15 cellular contexts compared by ENCODE assay signal in genomic region chr16:67458121-67458641, GRCh38. TPM values are rescaled to one million over a fixed set of nuclear protein-coding genes. Genes with fewer than 3 reads are reported as not detected.
DNase-seq lines count a peak whose midpoint lies in the region; ATAC-seq, FAIRE-seq and TF ChIP-seq lines count a peak whose summit lies in the region.
"Had no signal": no experiment of that assay in that cellular context is flagged by ENCODE, and none has a peak within 500 bp of the region (broad histone marks: within the 10 kb centered on the region; RNA-seq: fewer than 3 reads in every experiment).

No MANE protein-coding gene starts in this region.

- no peak overlapping the region for H3K4me3 ChIP-seq in HepG2 (replicated peaks in 1 of 3; ENCODE audit: insufficient read depth in 1 of 3, low read depth in 2 of 3, low read length in 3 of 3)
- no peak overlapping the region for H3K4me3 ChIP-seq in skin epidermis

- intact Hi-C loops in HepG2 (cut with micrococcal nuclease; ENCODE audit: unreplicated experiment): no loop called here

- no peak for TF ChIP-seq CTCF in chondrocyte (IDR thresholded peaks at IDR 0.05)
- TF ChIP-seq CTCF in HepG2 (CRISPR knock-in tag; IDR thresholded peaks at IDR 0.05): no peak

- H3K4me1 Mint-ChIP-seq in chondrocyte (ENCODE audit: low read depth): peaks cover 63% of the 10 kb centered on the region
- peaks cover 7% of the 10 kb centered on the region for H3K4me1 Mint-ChIP-seq in activated T-cell treated with anti-CD3 and anti-CD28 coated beads, Interleukin-2, amount 50 U/mL, for 72 hours (ENCODE audit: low read depth)

- in situ Hi-C loops in HepG2 (cut with HindIII; ENCODE audit: extremely low pct_ligation_motif_present, low pct_unique_long_range_greater_than_20kb): no loop called here

- TF ChIP-seq POLR2A in HepG2 (IDR thresholded peaks at IDR 0.05; ENCODE audit: insufficient read depth in 1 of 2, low read depth in 2 of 2, low read length in 2 of 2): no peak

- peaks cover 1% of the 10 kb centered on the region for H3K36me3 Mint-ChIP-seq in chondrocyte (ENCODE audit: low read depth)
- H3K36me3 Mint-ChIP-seq in activated T-cell treated with anti-CD3 and anti-CD28 coated beads, Interleukin-2, amount 50 U/mL, for 72 hours (ENCODE audit: insufficient read depth in 2 of 2): no peaks in the 10 kb centered on the region

- H3K4me1 ChIP-seq in HepG2 (ENCODE audit: insufficient read depth, low read length): peaks cover 22% of the 10 kb centered on the region

- POLR2A ChIA-PET in HepG2 (lab: Yijun Ruan, JAX): no interaction called here

- no peak for ATAC-seq in HepG2
- no peak for ATAC-seq in activated T-cell treated with anti-CD3 and anti-CD28 coated beads, Interleukin-2, amount 50 U/mL, for 72 hours (replicated peaks in 1 of 2)

- H3K36me3 ChIP-seq in HepG2 (replicated peaks in 1 of 2; ENCODE audit: control insufficient read depth in 1 of 2, insufficient read depth in 2 of 2, low read length in 2 of 2): peaks cover 5 to 13% of the 10 kb centered on the region in 2 experiments; a peak in 3 of 5 replicates

- H3K9ac ChIP-seq in HepG2 (ENCODE audit: insufficient read depth, low read depth, low read length): no peak overlapping the region
- H3K9ac ChIP-seq: SK-N-SH had no signal

- peak; percentile 42 for DNase-seq in GM03348 (ENCODE audit: low spot score)
- DNase-seq in chondrocyte (ENCODE audit: low spot score): no peak
- DNase-seq in HepG2 (ENCODE audit: low spot score): no peak
- no peak for DNase-seq in NCI-H774 (lab: John Stamatoyannopoulos, UW)
- no peak for DNase-seq in activated T-cell treated with anti-CD3 and anti-CD28 coated beads, Interleukin-2, amount 50 U/mL, for 72 hours
- DNase-seq in GDM1 (lab: John Stamatoyannopoulos, UW): no peak
- no peak for DNase-seq in activated gamma-delta T cell (lab: John Stamatoyannopoulos, UW)
- DNase-seq: activated B cell treated with CpG ODN at 0.5 μM for 24 hours, activated T-cell treated with anti-CD3 and anti-CD28 coated beads for 4 hours, anterior cingulate cortex, mesendoderm, NCI-H2081 treated with DMSO at 0.1 percent for 48 hours, SK-N-SH had no signal

- no peak overlapping the region for H2AFZ ChIP-seq in HepG2 (ENCODE audit: low read length)

- H3K27me3 ChIP-seq in HepG2 (ENCODE audit: control insufficient read depth in 1 of 2, insufficient read depth in 2 of 2, low read length in 2 of 2): no peaks in the 10 kb centered on the region

- no peaks in the 10 kb centered on the region for H3K79me2 ChIP-seq in HepG2 (ENCODE audit: insufficient read depth, low read length)

- H3K27ac ChIP-seq in HepG2 (ENCODE audit: extremely low read length, insufficient read depth, low read length): peak overlapping the region; percentile 56
- peak overlapping the region in 18 of 21 experiments; percentile 0 to 86 (median 65) for H3K27ac ChIP-seq in skin epidermis

- H3K27me3 Mint-ChIP-seq in chondrocyte (ENCODE audit: low read depth): no peaks in the 10 kb centered on the region
- no peaks in the 10 kb centered on the region for H3K27me3 Mint-ChIP-seq in activated T-cell treated with anti-CD3 and anti-CD28 coated beads, Interleukin-2, amount 50 U/mL, for 72 hours (ENCODE audit: low read depth)
- H3K27me3 Mint-ChIP-seq: activated B cell treated with CpG ODN at 0.5 μM for 24 hours had no signal

- peak overlapping the region; percentile 12 for H3K27ac Mint-ChIP-seq in chondrocyte (ENCODE audit: unreplicated experiment)
- H3K27ac Mint-ChIP-seq in activated T-cell treated with anti-CD3 and anti-CD28 coated beads, Interleukin-2, amount 50 U/mL, for 72 hours: no peak overlapping the region
- H3K27ac Mint-ChIP-seq: activated B cell treated with CpG ODN at 0.5 μM for 24 hours had no signal

- H3K4me3 Mint-ChIP-seq in chondrocyte (ENCODE audit: unreplicated experiment): no peak overlapping the region
- H3K4me3 Mint-ChIP-seq in activated T-cell treated with anti-CD3 and anti-CD28 coated beads, Interleukin-2, amount 50 U/mL, for 72 hours: no peak overlapping the region
- H3K4me3 Mint-ChIP-seq: activated B cell treated with CpG ODN at 0.5 μM for 24 hours had no signal

- FAIRE-seq in HepG2 (lab: Jason Lieb, UNC): no peak

- H3K9me3 Mint-ChIP-seq in chondrocyte (ENCODE audit: low read depth): no peaks in the 10 kb centered on the region
- H3K9me3 Mint-ChIP-seq in activated T-cell treated with anti-CD3 and anti-CD28 coated beads, Interleukin-2, amount 50 U/mL, for 72 hours: no peaks in the 10 kb centered on the region
- H3K9me3 Mint-ChIP-seq: activated B cell treated with CpG ODN at 0.5 μM for 24 hours had no signal

- CTCF ChIA-PET in HepG2 (lab: Yijun Ruan, JAX; ENCODE audit: low intra/inter-chr PET ratio, low total read pairs): no interaction called here

- WGBS in HepG2 (ENCODE audit: low lambda C conversion rate): 95% methylated on average over 5 of the region's 6 CpGs

- no peak for TF ChIP-seq RAD21 in HepG2 (CRISPR knock-in tag; IDR thresholded peaks at IDR 0.05)

- H3K9me3 ChIP-seq in HepG2 (ENCODE audit: low read length): no peaks in the 10 kb centered on the region
- H3K9me3 ChIP-seq: SK-N-SH had no signal

- no peak overlapping the region for H3K4me2 ChIP-seq in HepG2 (ENCODE audit: low read depth, low read length)
- H3K4me2 ChIP-seq: SK-N-SH had no signal

- BruUV-seq in HepG2 (replicated peaks; lab: Mats Ljungman, UMichigan): no TSS peak

- no peak for TF ChIP-seq EP300 in HepG2 (IDR thresholded peaks at IDR 0.05; ENCODE audit: low read depth in 2 of 2, low read length in 2 of 2)
- TF ChIP-seq EP300 in HepG2 (CRISPR knock-in tag; IDR thresholded peaks at IDR 0.05; ENCODE audit: borderline replicate concordance): no peak

- H4K20me1 ChIP-seq in HepG2 (ENCODE audit: insufficient read depth, low read length): no peaks in the 10 kb centered on the region; the same call in 1 of the 2 replicates

RNA-seq across cellular contexts. Expression of gene ATP6V0D1, which starts 22.8 kb away (rescaled TPM):
- total RNA-seq in chondrocyte: 83.8 to 89.8 TPM (median 85.5 TPM) in 3 replicates
- 49.5 and 51.1 TPM in 2 replicates for total RNA-seq in HepG2 (2016; rRNA removed; fragmentation: Illumina TruSeq; extraction: Trizol)
- 13.5 and 16.0 TPM in 2 replicates for total RNA-seq in HepG2 (2016; cell fraction: cytosol; rRNA removed; fragmentation: Illumina TruSeq; extraction: Trizol; ENCODE audit: low read depth)
- 45.3 and 52.4 TPM in 2 replicates for total RNA-seq in HepG2 (2016; cell fraction: insoluble cytoplasmic fraction; rRNA removed; fragmentation: Illumina TruSeq; extraction: Trizol)
- total RNA-seq in HepG2 (2016; cell fraction: membrane; rRNA removed; fragmentation: Illumina TruSeq; extraction: Trizol): 23.6 and 25.5 TPM in 2 replicates
- total RNA-seq in HepG2 (2016; cell fraction: nucleus; rRNA removed; fragmentation: Illumina TruSeq; extraction: Trizol): 26.3 and 30.4 TPM in 2 replicates
- polyA plus RNA-seq in HepG2 (2011; rRNA removed): 54.2 and 61.3 TPM in 2 replicates
- 55.2 and 57.9 TPM in 2 replicates for polyA plus RNA-seq in HepG2 (2011; cell fraction: cytosol; rRNA removed)
- polyA plus RNA-seq in HepG2 (2011; cell fraction: nucleus; rRNA removed): 32.7 and 35.9 TPM in 2 replicates
- 29.3 and 41.3 TPM in 2 replicates for polyA plus RNA-seq in HepG2 (2012)
- 16.4 and 17.3 TPM in 2 replicates for polyA plus RNA-seq in HepG2 (2016; cell fraction: cytosol; fragmentation: Illumina TruSeq; extraction: Trizol; ENCODE audit: low read depth)
- polyA plus RNA-seq in HepG2 (2016; cell fraction: insoluble cytoplasmic fraction; fragmentation: Illumina TruSeq; extraction: Trizol; ENCODE audit: low read depth): 55.4 and 63.8 TPM in 2 replicates
- 21.4 and 22.6 TPM in 2 replicates for polyA plus RNA-seq in HepG2 (2016; cell fraction: membrane; fragmentation: Illumina TruSeq; extraction: Trizol; ENCODE audit: low read depth)
- polyA plus RNA-seq in HepG2 (2016; cell fraction: nucleus; fragmentation: Illumina TruSeq; extraction: Trizol; ENCODE audit: insufficient read depth, low read depth): 45.0 and 53.3 TPM in 2 replicates
- polyA minus RNA-seq in HepG2 (2011; rRNA and poly(A)+ RNA removed; ENCODE audit: low replicate concordance): 104 and 246 TPM in 2 replicates
- polyA minus RNA-seq in HepG2 (2011; cell fraction: cytosol; rRNA and poly(A)+ RNA removed): 37.9 and 45.0 TPM in 2 replicates
- polyA minus RNA-seq in HepG2 (2011; cell fraction: nucleus; rRNA and poly(A)+ RNA removed): 14.7 and 19.8 TPM in 2 replicates
- 10 to 100 TPM; 27.9 to 28.1 TPM for total RNA-seq in activated T-cell treated with anti-CD3 and anti-CD28 coated beads, Interleukin-2, amount 50 U/mL, for 72 hours

RNA-seq across cellular contexts. Expression of gene AGRP, which starts 25.2 kb away (rescaled TPM):
- total RNA-seq in chondrocyte (not detected in 3 replicates), HepG2 (2016; rRNA removed; fragmentation: Illumina TruSeq; extraction: Trizol) (not detected in 2 replicates)
- total RNA-seq in HepG2 (2016; cell fraction: cytosol; rRNA removed; fragmentation: Illumina TruSeq; extraction: Trizol; ENCODE audit: low read depth): not detected in 2 replicates
- total RNA-seq in HepG2 (2016; cell fraction: insoluble cytoplasmic fraction; rRNA removed; fragmentation: Illumina TruSeq; extraction: Trizol): not detected in 2 replicates
- total RNA-seq in HepG2 (2016; cell fraction: membrane; rRNA removed; fragmentation: Illumina TruSeq; extraction: Trizol): 0.28 TPM in 1 of 2 replicates, not detected in the other
- total RNA-seq in HepG2 (2016; cell fraction: nucleus; rRNA removed; fragmentation: Illumina TruSeq; extraction: Trizol): not detected in 2 replicates
- polyA plus RNA-seq in HepG2 (2011; rRNA removed): not detected in 2 replicates
- polyA plus RNA-seq in HepG2 (2011; cell fraction: cytosol; rRNA removed): 0.34 TPM in 1 of 2 replicates, not detected in the other
- not detected in 2 replicates for polyA plus RNA-seq in HepG2 (2011; cell fraction: nucleus; rRNA removed)
- polyA plus RNA-seq in HepG2 (2012): 0.75 TPM in 1 of 2 replicates, not detected in the other
- polyA plus RNA-seq in HepG2 (2016; cell fraction: cytosol; fragmentation: Illumina TruSeq; extraction: Trizol; ENCODE audit: low read depth): not detected in 2 replicates
- polyA plus RNA-seq in HepG2 (2016; cell fraction: insoluble cytoplasmic fraction; fragmentation: Illumina TruSeq; extraction: Trizol; ENCODE audit: low read depth): not detected in 2 replicates
- not detected in 2 replicates for polyA plus RNA-seq in HepG2 (2016; cell fraction: membrane; fragmentation: Illumina TruSeq; extraction: Trizol; ENCODE audit: low read depth)
- polyA plus RNA-seq in HepG2 (2016; cell fraction: nucleus; fragmentation: Illumina TruSeq; extraction: Trizol; ENCODE audit: insufficient read depth, low read depth): not detected in 2 replicates
- not detected in 2 replicates for polyA minus RNA-seq in HepG2 (2011; rRNA and poly(A)+ RNA removed; ENCODE audit: low replicate concordance)
- not detected in 2 replicates for polyA minus RNA-seq in HepG2 (2011; cell fraction: cytosol; rRNA and poly(A)+ RNA removed)
- polyA minus RNA-seq in HepG2 (2011; cell fraction: nucleus; rRNA and poly(A)+ RNA removed): not detected in 2 replicates
- total RNA-seq in activated T-cell treated with anti-CD3 and anti-CD28 coated beads, Interleukin-2, amount 50 U/mL, for 72 hours: not detected
- total RNA-seq: activated B cell treated with CpG ODN at 0.5 μM for 24 hours had no signal
- polyA plus RNA-seq: AG04450, SK-N-SH had no signal

RNA-seq across cellular contexts. Expression of gene HSD11B2, which starts 27.3 kb away (rescaled TPM):
- total RNA-seq in chondrocyte: 0.20 to 0.77 TPM in 2 of 3 replicates, not detected in the other
- 6.7 and 13.6 TPM in 2 replicates for total RNA-seq in HepG2 (2016; rRNA removed; fragmentation: Illumina TruSeq; extraction: Trizol)
- total RNA-seq in HepG2 (2016; cell fraction: cytosol; rRNA removed; fragmentation: Illumina TruSeq; extraction: Trizol; ENCODE audit: low read depth): 3.9 and 4.1 TPM in 2 replicates
- total RNA-seq in HepG2 (2016; cell fraction: insoluble cytoplasmic fraction; rRNA removed; fragmentation: Illumina TruSeq; extraction: Trizol): 5.4 and 13.4 TPM in 2 replicates
- 8.8 TPM in 2 replicates for total RNA-seq in HepG2 (2016; cell fraction: membrane; rRNA removed; fragmentation: Illumina TruSeq; extraction: Trizol)
- 14.6 and 15.0 TPM in 2 replicates for total RNA-seq in HepG2 (2016; cell fraction: nucleus; rRNA removed; fragmentation: Illumina TruSeq; extraction: Trizol)
- polyA plus RNA-seq in HepG2 (2011; rRNA removed): 8.9 and 11.9 TPM in 2 replicates
- 5.3 and 6.3 TPM in 2 replicates for polyA plus RNA-seq in HepG2 (2011; cell fraction: cytosol; rRNA removed)
- polyA plus RNA-seq in HepG2 (2011; cell fraction: nucleus; rRNA removed): 34.2 and 34.3 TPM in 2 replicates
- 8.4 and 11.0 TPM in 2 replicates for polyA plus RNA-seq in HepG2 (2012)
- polyA plus RNA-seq in HepG2 (2016; cell fraction: cytosol; fragmentation: Illumina TruSeq; extraction: Trizol; ENCODE audit: low read depth): 6.5 and 9.3 TPM in 2 replicates
- polyA plus RNA-seq in HepG2 (2016; cell fraction: insoluble cytoplasmic fraction; fragmentation: Illumina TruSeq; extraction: Trizol; ENCODE audit: low read depth): 11.1 and 13.3 TPM in 2 replicates
- polyA plus RNA-seq in HepG2 (2016; cell fraction: membrane; fragmentation: Illumina TruSeq; extraction: Trizol; ENCODE audit: low read depth): 11.3 and 12.9 TPM in 2 replicates
- polyA plus RNA-seq in HepG2 (2016; cell fraction: nucleus; fragmentation: Illumina TruSeq; extraction: Trizol; ENCODE audit: insufficient read depth, low read depth): 48.6 and 52.7 TPM in 2 replicates
- 3.3 and 16.4 TPM in 2 replicates for polyA minus RNA-seq in HepG2 (2011; rRNA and poly(A)+ RNA removed; ENCODE audit: low replicate concordance)
- 4.1 and 8.5 TPM in 2 replicates for polyA minus RNA-seq in HepG2 (2011; cell fraction: cytosol; rRNA and poly(A)+ RNA removed)
- 8.7 and 11.3 TPM in 2 replicates for polyA minus RNA-seq in HepG2 (2011; cell fraction: nucleus; rRNA and poly(A)+ RNA removed)
- 1 to 10 TPM in 1 of 2 donors, under 1 TPM in 1; 0.53 to 1.1 TPM for total RNA-seq in activated T-cell treated with anti-CD3 and anti-CD28 coated beads, Interleukin-2, amount 50 U/mL, for 72 hours
- polyA plus RNA-seq: AG04450 had no signal

RNA-seq across cellular contexts. Expression of gene ZDHHC1, which starts 41.9 kb away (rescaled TPM):
- total RNA-seq in chondrocyte: 11.8 to 15.0 TPM (median 12.2 TPM) in 3 replicates
- 0.36 and 1.1 TPM in 2 replicates for total RNA-seq in HepG2 (2016; rRNA removed; fragmentation: Illumina TruSeq; extraction: Trizol)
- total RNA-seq in HepG2 (2016; cell fraction: cytosol; rRNA removed; fragmentation: Illumina TruSeq; extraction: Trizol; ENCODE audit: low read depth): 1.6 and 1.9 TPM in 2 replicates
- total RNA-seq in HepG2 (2016; cell fraction: insoluble cytoplasmic fraction; rRNA removed; fragmentation: Illumina TruSeq; extraction: Trizol): 0.33 and 1.3 TPM in 2 replicates
- total RNA-seq in HepG2 (2016; cell fraction: membrane; rRNA removed; fragmentation: Illumina TruSeq; extraction: Trizol): 2.2 and 3.3 TPM in 2 replicates
- total RNA-seq in HepG2 (2016; cell fraction: nucleus; rRNA removed; fragmentation: Illumina TruSeq; extraction: Trizol): 0.96 and 3.2 TPM in 2 replicates
- 0.47 and 0.51 TPM in 2 replicates for polyA plus RNA-seq in HepG2 (2011; rRNA removed)
- polyA plus RNA-seq in HepG2 (2011; cell fraction: cytosol; rRNA removed): 0.28 and 0.60 TPM in 2 replicates
- 2.1 and 2.7 TPM in 2 replicates for polyA plus RNA-seq in HepG2 (2011; cell fraction: nucleus; rRNA removed)
- polyA plus RNA-seq in HepG2 (2012): 0.36 and 1.0 TPM in 2 replicates
- 1.3 and 1.6 TPM in 2 replicates for polyA plus RNA-seq in HepG2 (2016; cell fraction: cytosol; fragmentation: Illumina TruSeq; extraction: Trizol; ENCODE audit: low read depth)
- 0.35 and 0.63 TPM in 2 replicates for polyA plus RNA-seq in HepG2 (2016; cell fraction: insoluble cytoplasmic fraction; fragmentation: Illumina TruSeq; extraction: Trizol; ENCODE audit: low read depth)
- 1.2 and 1.6 TPM in 2 replicates for polyA plus RNA-seq in HepG2 (2016; cell fraction: membrane; fragmentation: Illumina TruSeq; extraction: Trizol; ENCODE audit: low read depth)
- polyA plus RNA-seq in HepG2 (2016; cell fraction: nucleus; fragmentation: Illumina TruSeq; extraction: Trizol; ENCODE audit: insufficient read depth, low read depth): 1.3 and 1.4 TPM in 2 replicates
- 1.6 and 5.9 TPM in 2 replicates for polyA minus RNA-seq in HepG2 (2011; rRNA and poly(A)+ RNA removed; ENCODE audit: low replicate concordance)
- polyA minus RNA-seq in HepG2 (2011; cell fraction: cytosol; rRNA and poly(A)+ RNA removed): 0.26 TPM in 1 of 2 replicates, not detected in the other
- polyA minus RNA-seq in HepG2 (2011; cell fraction: nucleus; rRNA and poly(A)+ RNA removed): 1.6 and 3.5 TPM in 2 replicates
- 1 to 10 TPM; 1.9 to 2.1 TPM for total RNA-seq in activated T-cell treated with anti-CD3 and anti-CD28 coated beads, Interleukin-2, amount 50 U/mL, for 72 hours
